Comparison of ENCODE assay signal across 1 cellular context in the genomic region with DNA sequence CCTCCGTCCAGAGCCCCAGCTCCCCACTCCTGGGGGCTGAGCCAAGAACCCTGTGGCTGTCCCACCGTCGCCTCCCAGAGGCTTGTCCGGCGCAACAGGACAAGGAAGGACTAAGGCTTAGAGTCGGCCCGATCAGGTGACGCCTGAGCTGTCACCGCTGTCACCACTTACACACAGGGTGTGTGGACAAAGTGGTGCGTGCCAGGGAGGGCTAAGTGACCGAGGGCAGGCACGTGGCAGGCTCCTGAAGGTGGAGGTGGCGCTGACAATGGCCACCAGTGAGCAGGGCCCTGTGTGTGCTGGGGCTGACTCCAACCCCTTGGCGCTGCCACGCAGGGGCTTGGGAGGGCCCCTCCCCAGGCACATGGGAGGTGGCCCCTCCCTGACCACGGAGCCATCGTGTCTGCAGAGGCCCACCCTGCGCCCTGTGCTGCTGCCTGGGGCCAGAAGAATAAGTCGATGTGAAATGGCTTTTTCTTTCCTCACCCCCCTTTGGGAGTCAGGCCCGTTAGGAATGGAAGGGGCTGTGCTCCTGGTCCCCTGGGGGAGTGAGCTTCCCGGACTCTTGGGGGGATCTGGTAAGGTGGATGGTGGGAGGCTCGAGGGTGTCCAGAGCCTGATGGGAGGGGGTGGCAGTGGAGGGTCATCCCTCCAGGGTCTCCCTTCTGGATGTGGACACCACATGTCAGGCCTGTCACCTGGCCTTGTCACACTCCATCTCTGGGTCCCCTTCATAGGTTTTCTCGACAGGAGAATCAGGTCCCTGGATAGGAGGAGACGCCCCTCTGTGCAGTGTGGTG.
A peak's percentile ranks its signal among the peaks of the same experiment; 100 is the strongest.
TF ChIP-seq lines count a peak whose summit lies in the region.

No MANE protein-coding gene starts in this region.

TF ChIP-seq in H1, 55 proteins besides CTCF, POLR2A, EP300 and RAD21:
- no peak for TF ChIP-seq POLR2AphosphoS5 (IDR thresholded peaks at IDR 0.05; ENCODE audit: low read depth, low read length)
- TF ChIP-seq SRF (IDR thresholded peaks at IDR 0.05; ENCODE audit: low read depth, low read length) = no peak
- TF ChIP-seq SIN3A (conservative IDR thresholded peaks at IDR 0.05 in 1 of 2, IDR thresholded peaks at IDR 0.05 in 1 of 2; ENCODE audit: low read depth in 1 of 2, low read length in 2 of 2) = 0 out of 4 replicates have a peak, but pooled peaks of 1 of the 2 experiments have one; percentile 40
